34 cellular contexts compared by ENCODE assay signal in the genomic region with DNA sequence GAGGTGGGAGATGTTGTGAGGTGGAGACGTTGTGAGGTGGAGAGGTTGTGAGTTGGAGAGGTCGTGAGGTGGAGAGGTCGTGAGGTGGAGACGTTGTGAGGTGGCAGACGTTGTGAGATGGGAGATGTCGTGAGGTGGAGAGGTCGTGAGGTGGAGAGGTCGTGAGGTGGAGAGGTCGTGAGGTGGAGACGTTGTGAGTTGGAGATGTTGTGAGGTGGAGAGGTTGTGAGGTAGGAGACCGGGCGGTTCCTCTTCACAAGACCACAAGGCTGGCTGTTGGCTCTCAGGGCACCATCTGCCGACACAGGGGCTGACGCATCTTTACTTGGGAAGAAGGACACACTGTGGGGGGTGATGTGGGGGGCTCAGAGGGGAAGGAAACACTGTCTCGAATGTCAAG. TPM values are rescaled to one million over a fixed set of nuclear protein-coding genes. Genes with fewer than 3 reads are reported as not detected.
"Had no signal": no experiment of that assay in that cellular context is flagged by ENCODE, and none has a peak within 500 bp of the region (broad histone marks: within the 10 kb centered on the region; RNA-seq: fewer than 3 reads in every experiment).

No MANE protein-coding gene starts in this region.

- H3K27me3 ChIP-seq: brain microvascular endothelial cell, colonic mucosa had no signal

- FAIRE-seq: astrocyte, endometrium, endothelial cell of umbilical vein had no signal

- ATAC-seq: activated CD4-positive, CD25-positive, alpha-beta regulatory T cell treated with anti-CD3 and anti-CD28 coated beads, Interleukin-2, amount 50 U/mL, for 24 hours; activated CD8-positive, alpha-beta T cell treated with anti-CD3 and anti-CD28 coated beads for 36 hours; gastroesophageal sphincter; T-helper 17 cell had no signal

- H3K27ac ChIP-seq: brain microvascular endothelial cell, colonic mucosa, epithelial cell of prostate, esophagus squamous epithelium, gastroesophageal sphincter, WERI-Rb-1 had no signal

- H3K9me3 ChIP-seq: colonic mucosa, esophagus squamous epithelium, gastroesophageal sphincter had no signal

- H3K36me3 ChIP-seq: brain microvascular endothelial cell, colonic mucosa, esophagus squamous epithelium, gastroesophageal sphincter, WERI-Rb-1 had no signal

- DNase-seq: activated B cell treated with CpG ODN at 0.5 μM for 24 hours; activated CD4-positive, alpha-beta T cell treated with anti-CD3 and anti-CD28 coated beads for 48 hours; activated CD4-positive, alpha-beta T cell treated with anti-CD3 and anti-CD28 coated beads, Interleukin-2, amount 50 U/mL, for 1 hour; activated CD4-positive, alpha-beta T cell treated with anti-CD3 and anti-CD28 coated beads, Interleukin-2, amount 50 U/mL, for 48 hours; activated CD8-positive, alpha-beta memory T cell treated with anti-CD3 and anti-CD28 coated beads for 24 hours; activated CD8-positive, alpha-beta T cell treated with anti-CD3 and anti-CD28 coated beads for 36 hours; activated gamma-delta T cell treated with Interleukin-2 at 50 U/mL for 16 hours; activated naive CD4-positive, alpha-beta T cell treated with anti-CD3 and anti-CD28 coated beads, Interleukin-2, amount 50 U/mL, for 16 hours; activated naive CD4-positive, alpha-beta T cell treated with Interleukin-2 at 50 U/mL for 16 hours; activated T-cell treated with anti-CD3 and anti-CD28 coated beads, Interleukin-2, amount 50 U/mL, for 1 hour; activated T-cell treated with anti-CD3 and anti-CD28 coated beads, Interleukin-2, amount 50 U/mL, for 48 hours; amniotic stem cell; anterior cingulate cortex; brain microvascular endothelial cell; central memory CD4-positive, alpha-beta T cell; cerebellar nuclear complex; colonic mucosa; effector CD8-positive, alpha-beta T cell; esophagus squamous epithelium; foreskin melanocyte; SW 1271; T-helper 1 cell; T-helper 17 cell; T1000; WERI-Rb-1 had no signal

- H3K4me3 ChIP-seq: colonic mucosa, esophagus squamous epithelium, gastroesophageal sphincter had no signal

- H3K4me1 ChIP-seq: colonic mucosa, esophagus squamous epithelium, gastroesophageal sphincter had no signal

RNA-seq across cellular contexts. Expression of a gene that starts 34.7 kb away (rescaled TPM):
- total RNA-seq: activated B cell treated with CpG ODN at 0.5 μM for 24 hours; activated CD8-positive, alpha-beta T cell treated with anti-CD3 and anti-CD28 coated beads for 36 hours; activated T-helper 1 cell treated with anti-CD3 and anti-CD28 coated beads, Interleukin-12 subunit alpha, Interleukin-12 subunit beta, Interleukin-2, Interleukin-4 antibody, amounts not matched to agents 30 ng/mL and 10 ng/mL and 1 ng/mL, durations not matched to agents 14 hours and 24 hours and 36 hours; endothelial cell of umbilical vein; esophagus squamous epithelium; fibroblast of villous mesenchyme; T-helper 17 cell had no signal
- polyA plus RNA-seq: endothelial cell of umbilical vein, fibroblast of lung had no signal
